ENCODE assay signal across 8 cellular contexts in genomic region chrX:13688384-13688771, GRCh38. TPM values are rescaled to one million over a fixed set of nuclear protein-coding genes. Genes with fewer than 3 reads are reported as not detected.
DNase-seq lines count a peak whose midpoint lies in the region; ATAC-seq and TF ChIP-seq lines count a peak whose summit lies in the region.

No MANE protein-coding gene starts in this region.

- no peak overlapping the region for H3K18ac ChIP-seq in mesendoderm (ENCODE audit: low read length)

- H2AK5ac ChIP-seq in mesendoderm (ENCODE audit: low read length): no peak overlapping the region

- H2BK15ac ChIP-seq in mesendoderm (replicated peaks; ENCODE audit: low read depth): no peak overlapping the region

- peaks cover 0 to 8% of the 10 kb centered on the region in 2 donors for H3K27me3 Mint-ChIP-seq in CD8-positive, alpha-beta memory T cell

- H3K27ac Mint-ChIP-seq in CD8-positive, alpha-beta memory T cell: peak overlapping the region; percentile 91 to 99 (median 96)

- no peaks in the 10 kb centered on the region for H3K9me3 Mint-ChIP-seq in CD8-positive, alpha-beta memory T cell

- no peak overlapping the region for H3K4me2 ChIP-seq in mesendoderm (ENCODE audit: low read length)

- peak overlapping the region; percentile 80 for H3K4me3 ChIP-seq in CD8-positive, alpha-beta memory T cell (ENCODE audit: low read length)
- H3K4me3 ChIP-seq in MG63 (peak overlapping the region; percentile 76), colonic mucosa (peak overlapping the region; percentile 58), neuron (ENCODE audit: low read length) (peak overlapping the region; percentile 58), mesendoderm (ENCODE audit: low read length) (no peak overlapping the region)

- peaks cover 53 to 77% (median 65%) of the 10 kb centered on the region in 3 donors for H3K4me1 Mint-ChIP-seq in CD8-positive, alpha-beta memory T cell

- peaks cover 19% of the 10 kb centered on the region for H3K79me2 ChIP-seq in mesendoderm (ENCODE audit: control insufficient read depth, insufficient read depth, low read length)

- H4K5ac ChIP-seq in mesendoderm (ENCODE audit: low read length): no peak overlapping the region

- H3K36me3 Mint-ChIP-seq in CD8-positive, alpha-beta memory T cell: peaks cover 0 to 12% (median 1%) of the 10 kb centered on the region in 3 donors

- no peak overlapping the region for H4K8ac ChIP-seq in mesendoderm (ENCODE audit: low read depth, low read length)

- peaks cover 28% of the 10 kb centered on the region for H3K4me1 ChIP-seq in CD8-positive, alpha-beta memory T cell (ENCODE audit: insufficient read depth, low read length)
- H3K4me1 ChIP-seq in colonic mucosa (no peaks in the 10 kb centered on the region), neuron (ENCODE audit: insufficient read depth, low read length) (peaks cover 7% of the 10 kb centered on the region), mesendoderm (ENCODE audit: control insufficient read depth, low read depth, low read length) (peaks cover 5% of the 10 kb centered on the region)

- no peak overlapping the region for H2AFZ ChIP-seq in neuron (ENCODE audit: low read depth, low read length)

- POLR2A ChIA-PET in CD8-positive, alpha-beta memory T cell (lab: Charles Lee): interaction anchor here (0.6 to 3.9 kb wide), 5 partner anchors 10 to 739 kb away, joined by 4 to 17 read pairs (median 6); partner anchors contain the start of genes OFD1 and TRAPPC2

- no peak overlapping the region for H3K4ac ChIP-seq in mesendoderm (ENCODE audit: low read depth, low read length)

- H3K27me3 ChIP-seq in CD8-positive, alpha-beta memory T cell (ENCODE audit: insufficient read depth, low read length, poor library complexity, severe bottlenecking): no peaks in the 10 kb centered on the region
- no peaks in the 10 kb centered on the region for H3K27me3 ChIP-seq in MG63
- peaks cover 7% of the 10 kb centered on the region for H3K27me3 ChIP-seq in colonic mucosa
- H3K27me3 ChIP-seq in neuron (ENCODE audit: insufficient read depth, low read length): no peaks in the 10 kb centered on the region
- H3K27me3 ChIP-seq in mesendoderm (ENCODE audit: insufficient read depth, low read length, poor library complexity): no peaks in the 10 kb centered on the region

- H3K23ac ChIP-seq in mesendoderm (ENCODE audit: low read length): no peak overlapping the region

- DNase-seq in CD8-positive, alpha-beta memory T cell: no peak
- DNase-seq in MG63 (no peak), colonic mucosa (no peak), mesendoderm (no peak)

- no peak overlapping the region for H2BK120ac ChIP-seq in mesendoderm (ENCODE audit: low read depth, low read length)

- H2BK5ac ChIP-seq in mesendoderm (ENCODE audit: low read length): no peak overlapping the region

- peak overlapping the region; percentile 33 to 90 for H3K9ac ChIP-seq in colonic mucosa (ENCODE audit: low read depth in 2 of 2, low read length in 2 of 2)
- H3K9ac ChIP-seq in mesendoderm (ENCODE audit: low read length): no peak overlapping the region

- TF ChIP-seq CTCF in colonic mucosa (IDR thresholded peaks at IDR 0.05): no peak

- no peaks in the 10 kb centered on the region for H3K9me3 ChIP-seq in CD8-positive, alpha-beta memory T cell (ENCODE audit: low read length)
- no peaks in the 10 kb centered on the region for H3K9me3 ChIP-seq in MG63
- no peaks in the 10 kb centered on the region for H3K9me3 ChIP-seq in colonic mucosa
- no peaks in the 10 kb centered on the region for H3K9me3 ChIP-seq in neuron (ENCODE audit: low read length)

- no CpG with 5 or more reads among the region's 5 CpGs for WGBS in mesendoderm (ENCODE audit: extremely low coverage, insufficient coverage, low lambda C conversion rate)

- no peak overlapping the region for H3K56ac ChIP-seq in mesendoderm (ENCODE audit: low read length)

- H3K36me3 ChIP-seq in CD8-positive, alpha-beta memory T cell (ENCODE audit: insufficient read depth, low read length): no peaks in the 10 kb centered on the region
- H3K36me3 ChIP-seq in MG63 (peaks cover 3% of the 10 kb centered on the region; the same call in 1 of the 2 replicates), colonic mucosa (no peaks in the 10 kb centered on the region), neuron (ENCODE audit: insufficient read depth, low read length) (no peaks in the 10 kb centered on the region), mesendoderm (ENCODE audit: control insufficient read depth, insufficient read depth, low read length) (no peaks in the 10 kb centered on the region)

- no peaks in the 10 kb centered on the region for H3K79me1 ChIP-seq in mesendoderm (ENCODE audit: low read length)

- peak overlapping the region; percentile 82 for H3K27ac ChIP-seq in CD8-positive, alpha-beta memory T cell (ENCODE audit: low read depth, low read length)
- peak overlapping the region; percentile 85 for H3K27ac ChIP-seq in colonic mucosa
- no peak overlapping the region for H3K27ac ChIP-seq in mesendoderm (ENCODE audit: low read depth, low read length)

- H3K4me3 Mint-ChIP-seq in CD8-positive, alpha-beta memory T cell: peak overlapping the region; percentile 89 to 96 (median 93)

- CTCF ChIA-PET in CD8-positive, alpha-beta memory T cell (lab: Charles Lee): interaction anchor here (0.8 to 2.2 kb wide), 6 partner anchors 19 to 65 kb away, joined by 3 to 8 read pairs (median 4); partner anchors contain the start of genes OFD1 and TRAPPC2

- ATAC-seq in GM21786 (IDR thresholded peaks at IDR 0.05; ENCODE audit: unreplicated experiment) (no peak), HG03354 (IDR thresholded peaks at IDR 0.05; ENCODE audit: poor library complexity, severe bottlenecking, unreplicated experiment) (no peak), GM21619 (IDR thresholded peaks at IDR 0.05; ENCODE audit: unreplicated experiment) (no peak)

- intact Hi-C loops in colonic mucosa (cut with DNase I): no loop called here

RNA-seq across cellular contexts. Expression of gene RAB9A, which starts 0.6 kb away (rescaled TPM):
- total RNA-seq in CD8-positive, alpha-beta memory T cell: 10 to 100 TPM; 27.1 to 32.8 TPM
- 48.1 TPM for polyA plus RNA-seq in CD8-positive, alpha-beta memory T cell
- 24.1 and 42.7 TPM in 2 replicates for total RNA-seq in MG63 (2014; rRNA removed; shearing (Covaris generic); ENCODE audit: low replicate concordance)
- total RNA-seq in colonic mucosa: 10 to 100 TPM; 23.0 to 67.1 TPM
- 23.3 TPM for polyA plus RNA-seq in mesendoderm (2013, experiment 1 of 2)
- 22.9 TPM for polyA plus RNA-seq in mesendoderm (2013, experiment 2 of 2)

RNA-seq across cellular contexts. Expression of gene TCEANC, which starts 35.4 kb away (rescaled TPM):
- 1 to 10 TPM; 2.7 to 3.4 TPM for total RNA-seq in CD8-positive, alpha-beta memory T cell
- 10.3 TPM for polyA plus RNA-seq in CD8-positive, alpha-beta memory T cell
- 1.5 and 10.0 TPM in 2 replicates for total RNA-seq in MG63 (2014; rRNA removed; shearing (Covaris generic); ENCODE audit: low replicate concordance)
- 1 to 10 TPM; 2.9 to 3.5 TPM for total RNA-seq in colonic mucosa
- polyA plus RNA-seq in mesendoderm (2013, experiment 1 of 2): 1.1 TPM
- polyA plus RNA-seq in mesendoderm (2013, experiment 2 of 2): 1.1 TPM

RNA-seq across cellular contexts. Expression of gene TRAPPC2, which starts 46.0 kb away (rescaled TPM):
- 10 to 100 TPM; 18.7 to 19.0 TPM for total RNA-seq in CD8-positive, alpha-beta memory T cell
- 50.6 TPM for polyA plus RNA-seq in CD8-positive, alpha-beta memory T cell
- 14.6 and 38.0 TPM in 2 replicates for total RNA-seq in MG63 (2014; rRNA removed; shearing (Covaris generic); ENCODE audit: low replicate concordance)
- 10 to 100 TPM; 20.4 to 20.9 TPM for total RNA-seq in colonic mucosa
- 5.9 TPM for polyA plus RNA-seq in mesendoderm (2013, experiment 1 of 2)
- polyA plus RNA-seq in mesendoderm (2013, experiment 2 of 2): 5.5 TPM

RNA-seq across cellular contexts. Expression of gene OFD1, which starts 46.2 kb away (rescaled TPM):
- 10 to 100 TPM; 29.1 to 30.4 TPM for total RNA-seq in CD8-positive, alpha-beta memory T cell
- 46.3 TPM for polyA plus RNA-seq in CD8-positive, alpha-beta memory T cell
- total RNA-seq in MG63 (2014; rRNA removed; shearing (Covaris generic); ENCODE audit: low replicate concordance): 9.6 and 38.4 TPM in 2 replicates
- total RNA-seq in colonic mucosa: 10 to 100 TPM; 29.9 to 35.5 TPM
- 21.3 TPM for polyA plus RNA-seq in mesendoderm (2013, experiment 1 of 2)
- 21.7 TPM for polyA plus RNA-seq in mesendoderm (2013, experiment 2 of 2)
